ENCODE assay signal across 8 cellular contexts in the genomic region with DNA sequence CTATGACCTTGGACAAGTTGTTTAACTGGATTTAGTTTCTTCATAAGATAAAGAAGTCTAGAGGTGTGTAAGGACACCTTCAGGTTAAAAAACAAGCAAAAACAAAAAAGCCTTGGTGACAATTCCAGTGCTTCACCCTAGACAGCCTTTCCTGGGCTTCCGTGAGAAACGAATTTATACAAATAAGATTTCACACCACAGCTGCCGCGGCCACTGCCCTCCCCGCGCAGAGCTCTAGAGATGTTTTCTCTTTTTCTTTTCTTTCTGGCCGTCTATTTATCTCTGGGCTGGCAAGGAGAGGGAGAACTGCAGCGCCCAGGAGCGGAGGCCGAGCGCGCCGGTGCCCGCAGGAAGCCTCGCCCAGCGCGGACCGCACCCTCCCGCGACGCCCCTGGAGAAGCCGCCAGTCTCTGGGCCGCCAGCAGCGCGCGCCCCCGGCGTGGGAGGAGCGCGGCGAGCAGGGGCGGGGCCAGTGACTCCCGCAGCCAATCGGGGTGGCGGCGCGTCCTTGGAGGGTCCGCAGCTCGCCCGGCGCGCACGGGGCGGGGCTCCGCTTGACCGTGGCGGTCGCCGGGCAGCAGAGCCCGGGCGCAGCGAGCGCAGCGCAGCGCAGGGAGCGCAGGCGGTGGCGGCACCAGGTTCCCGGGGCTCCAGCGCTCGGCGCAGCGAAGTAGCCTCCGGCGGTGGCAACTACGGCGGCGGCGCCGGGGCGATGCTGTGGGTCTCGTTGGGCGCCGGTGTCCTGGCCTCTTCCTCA.
DNase-seq lines count a peak whose midpoint lies in the region; ATAC-seq and TF ChIP-seq lines count a peak whose summit lies in the region.

No MANE protein-coding gene starts in this region.

- H3K4me3 Mint-ChIP-seq in activated B cell treated with CpG ODN at 0.5 μM for 24 hours: peak overlapping the region; percentile 83

- H3K27ac Mint-ChIP-seq in activated B cell treated with CpG ODN at 0.5 μM for 24 hours: no peak overlapping the region

- H3K9me3 Mint-ChIP-seq in activated B cell treated with CpG ODN at 0.5 μM for 24 hours: no peaks in the 10 kb centered on the region

- H3K27me3 ChIP-seq in kidney epithelial cell (ENCODE audit: control insufficient read depth, insufficient read depth, low read length): peaks cover 4% of the 10 kb centered on the region

- intact Hi-C loops in activated B cell treated with CpG ODN at 0.5 μM for 24 hours (cut with micrococcal nuclease): loop anchor here (2.0 to 10.0 kb wide), 7 partner anchors 16 to 1972 kb away; partner anchors contain the start of genes BRCA2, N4BP2L2, PDS5B and RFC3

- peak; percentile 82 for DNase-seq in ACHN
- peak; percentile 56 for DNase-seq in NCI-H2196 treated with DMSO at 0.1 percent for 48 hours (lab: John Stamatoyannopoulos, UW; ENCODE audit: unreplicated experiment)
- DNase-seq in activated B cell treated with CpG ODN at 0.5 μM for 24 hours: peak; percentile 80
- DNase-seq in cerebellar nuclear complex (lab: John Stamatoyannopoulos, UW): peak; percentile 52 to 73
- peak; percentile 43 for DNase-seq in kidney epithelial cell (ENCODE audit: low read depth)
- peak; percentile 15 to 65 (median 32) for DNase-seq in stimulated activated CD4-positive, alpha-beta T cell treated with anti-CD3 and anti-CD28 coated beads, Interleukin-12 subunit alpha, Interleukin-12 subunit beta, amount 100 ng/mL, for 48 hours (ENCODE audit: low read depth in 2 of 3, low spot score in 1 of 3)

- in situ Hi-C loops in ACHN (cut with HindIII; ENCODE audit: low pct_ligation_motif_present, low pct_unique_long_range_greater_than_20kb, low sequenced_read_pairs): no loop called here

- POLR2A ChIA-PET in activated B cell treated with CpG ODN at 0.5 μM for 24 hours (lab: Charles Lee): interaction anchor here (1.5 kb wide), 1 partner anchor 469 kb away, joined by 5 read pairs; the partner anchor contains the start of genes BRCA2 and ZAR1L

- CTCF ChIA-PET in activated B cell treated with CpG ODN at 0.5 μM for 24 hours (lab: Charles Lee): no interaction called here

- no peaks in the 10 kb centered on the region for H3K36me3 ChIP-seq in kidney epithelial cell (ENCODE audit: control insufficient read depth, insufficient read depth, low read length)

- H3K4me1 Mint-ChIP-seq in activated B cell treated with CpG ODN at 0.5 μM for 24 hours: peaks cover 9% of the 10 kb centered on the region

- H3K36me3 Mint-ChIP-seq in activated B cell treated with CpG ODN at 0.5 μM for 24 hours (ENCODE audit: low read depth): no peaks in the 10 kb centered on the region

- H3K27me3 Mint-ChIP-seq in activated B cell treated with CpG ODN at 0.5 μM for 24 hours: peaks cover 27% of the 10 kb centered on the region

- H3K4me3 ChIP-seq in kidney epithelial cell (ENCODE audit: low read depth, low read length): peak overlapping the region; percentile 63

- peak; percentile 98 for ATAC-seq in GM18868 (IDR thresholded peaks at IDR 0.05; ENCODE audit: unreplicated experiment)
- peak; percentile 99 for ATAC-seq in HG03103 (IDR thresholded peaks at IDR 0.05; ENCODE audit: low read depth, unreplicated experiment)
- peak; percentile 98 for ATAC-seq in activated B cell treated with CpG ODN at 0.5 μM for 24 hours (ENCODE audit: low read depth)

- TF ChIP-seq CTCF in activated B cell treated with CpG ODN at 0.5 μM for 24 hours (IDR thresholded peaks at IDR 0.05) (no peak), kidney epithelial cell (IDR thresholded peaks at IDR 0.05; ENCODE audit: insufficient read depth, low read length, poor library complexity, severe bottlenecking) (no peak)

Comparison
In these comparisons a context has a peak if more than half of its experiments do, and no peak if none do; other contexts are left out.
1. Peak in every context shown above with its lines: DNase-seq, ATAC-seq and H3K4me3 ChIP-seq.
2. DNase-seq: peak in every context shown above with its lines; median percentile 82 in ACHN; 80 in activated B cell treated with CpG ODN at 0.5 μM for 24 hours; 62 in cerebellar nuclear complex; 56 in NCI-H2196 treated with DMSO at 0.1 percent for 48 hours; 43 in kidney epithelial cell; 32 in stimulated activated CD4-positive, alpha-beta T cell treated with anti-CD3 and anti-CD28 coated beads, Interleukin-12 subunit alpha, Interleukin-12 subunit beta, amount 100 ng/mL, for 48 hours.